Comparison of ENCODE assay signal across 2 cellular contexts in the genomic region with DNA sequence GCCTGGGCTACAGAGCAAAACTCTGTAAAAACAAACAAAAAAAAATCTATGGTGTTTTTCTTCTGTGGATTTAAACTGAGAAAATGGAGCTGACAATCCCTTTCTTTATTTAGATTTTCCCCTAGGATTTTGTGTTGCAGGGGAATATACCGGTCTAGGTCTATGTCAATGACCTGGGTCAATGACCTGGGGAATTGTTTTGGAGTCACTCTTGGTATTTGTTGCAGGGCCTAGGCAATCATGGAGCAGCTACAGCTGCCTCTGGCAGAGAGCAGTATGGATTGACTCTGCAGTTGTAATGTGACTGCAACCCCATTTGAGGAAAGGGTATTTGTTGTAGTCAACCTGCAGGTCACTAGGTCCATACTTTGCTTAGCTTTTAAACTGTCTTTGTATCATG.
TF ChIP-seq lines count a peak whose summit lies in the region.

No MANE protein-coding gene starts in this region.

TF ChIP-seq in IMR-90, 13 proteins besides CTCF, POLR2A, EP300 and RAD21:
- TF ChIP-seq, protein P1, sequence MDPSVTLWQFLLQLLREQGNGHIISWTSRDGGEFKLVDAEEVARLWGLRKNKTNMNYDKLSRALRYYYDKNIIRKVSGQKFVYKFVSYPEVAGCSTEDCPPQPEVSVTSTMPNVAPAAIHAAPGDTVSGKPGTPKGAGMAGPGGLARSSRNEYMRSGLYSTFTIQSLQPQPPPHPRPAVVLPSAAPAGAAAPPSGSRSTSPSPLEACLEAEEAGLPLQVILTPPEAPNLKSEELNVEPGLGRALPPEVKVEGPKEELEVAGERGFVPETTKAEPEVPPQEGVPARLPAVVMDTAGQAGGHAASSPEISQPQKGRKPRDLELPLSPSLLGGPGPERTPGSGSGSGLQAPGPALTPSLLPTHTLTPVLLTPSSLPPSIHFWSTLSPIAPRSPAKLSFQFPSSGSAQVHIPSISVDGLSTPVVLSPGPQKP (IDR thresholded peaks at IDR 0.05; ENCODE audit: borderline replicate concordance, low read depth, low read length) = no peak
- TF ChIP-seq MXI1 (IDR thresholded peaks at IDR 0.05; ENCODE audit: borderline replicate concordance, low read depth, low read length) (no peak), RFX5 (IDR thresholded peaks at IDR 0.05; ENCODE audit: low read depth, low read length) (no peak), RCOR1 (IDR thresholded peaks at IDR 0.05; ENCODE audit: insufficient replicate concordance, low read length) (no peak), MAZ (IDR thresholded peaks at IDR 0.05; ENCODE audit: borderline replicate concordance, low read depth, low read length) (no peak), CEBPB (IDR thresholded peaks at IDR 0.05; ENCODE audit: low read depth, low read length) (no peak), FOS (IDR thresholded peaks at IDR 0.05; ENCODE audit: low read depth, low read length) (no peak), BHLHE40 (IDR thresholded peaks at IDR 0.05; ENCODE audit: low read depth, low read length) (no peak), MAFK (IDR thresholded peaks at IDR 0.05; ENCODE audit: low read depth, low read length) (no peak), CHD1 (IDR thresholded peaks at IDR 0.05; ENCODE audit: low read depth, low read length) (no peak), NFE2L2 (IDR thresholded peaks at IDR 0.05; ENCODE audit: low read depth, low read length) (no peak)
- TF ChIP-seq, protein P2, sequence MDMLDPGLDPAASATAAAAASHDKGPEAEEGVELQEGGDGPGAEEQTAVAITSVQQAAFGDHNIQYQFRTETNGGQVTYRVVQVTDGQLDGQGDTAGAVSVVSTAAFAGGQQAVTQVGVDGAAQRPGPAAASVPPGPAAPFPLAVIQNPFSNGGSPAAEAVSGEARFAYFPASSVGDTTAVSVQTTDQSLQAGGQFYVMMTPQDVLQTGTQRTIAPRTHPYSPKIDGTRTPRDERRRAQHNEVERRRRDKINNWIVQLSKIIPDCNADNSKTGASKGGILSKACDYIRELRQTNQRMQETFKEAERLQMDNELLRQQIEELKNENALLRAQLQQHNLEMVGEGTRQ (IDR thresholded peaks at IDR 0.05; ENCODE audit: low read depth, low read length) = no peak

TF ChIP-seq in H1, 55 proteins besides CTCF, POLR2A, EP300 and RAD21:
- TF ChIP-seq TAF7 (optimal IDR thresholded peaks at IDR 0.05; ENCODE audit: borderline replicate concordance, low read depth, low read length) (no peak), POU5F1 (IDR thresholded peaks at IDR 0.05; ENCODE audit: low read depth, low read length) (no peak), SP1 (IDR thresholded peaks at IDR 0.05; ENCODE audit: low read depth, low read length) (no peak), PHF8 (conservative IDR thresholded peaks at IDR 0.05; ENCODE audit: low read depth, low read length) (no peak), BCL11A (IDR thresholded peaks at IDR 0.05; ENCODE audit: low read depth in 2 of 2, low read length in 2 of 2) (no peak), BRCA1 (IDR thresholded peaks at IDR 0.05; ENCODE audit: low read depth, low read length) (no peak), CREB1 (IDR thresholded peaks at IDR 0.05) (no peak), TAF1 (IDR thresholded peaks at IDR 0.05; ENCODE audit: low read depth, low read length) (no peak), RBBP5 (IDR thresholded peaks at IDR 0.05; ENCODE audit: borderline replicate concordance, low read depth, low read length) (no peak), SP2 (IDR thresholded peaks at IDR 0.05; ENCODE audit: low read length) (no peak), SIRT6 (IDR thresholded peaks at IDR 0.05; ENCODE audit: low read length) (no peak), SUZ12 (IDR thresholded peaks at IDR 0.05; ENCODE audit: low read length) (no peak), CHD1 (IDR thresholded peaks at IDR 0.05; ENCODE audit: low read depth, low read length) (no peak), TBP (IDR thresholded peaks at IDR 0.05; ENCODE audit: low read depth, low read length) (no peak), NANOG (IDR thresholded peaks at IDR 0.05; ENCODE audit: insufficient read depth, low read depth, low read length, poor library complexity, severe bottlenecking) (no peak), ASH2L (IDR thresholded peaks at IDR 0.05; ENCODE audit: low read length) (no peak), HDAC6 (IDR thresholded peaks at IDR 0.05; ENCODE audit: low read depth, low read length) (no peak), RXRA (IDR thresholded peaks at IDR 0.05; ENCODE audit: insufficient read depth, low read depth, low read length) (no peak)
- TF ChIP-seq, protein P3, sequence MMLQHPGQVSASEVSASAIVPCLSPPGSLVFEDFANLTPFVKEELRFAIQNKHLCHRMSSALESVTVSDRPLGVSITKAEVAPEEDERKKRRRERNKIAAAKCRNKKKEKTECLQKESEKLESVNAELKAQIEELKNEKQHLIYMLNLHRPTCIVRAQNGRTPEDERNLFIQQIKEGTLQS (IDR thresholded peaks at IDR 0.05; ENCODE audit: insufficient read depth, low read depth, low read length) = no peak
